8 cellular contexts compared by ENCODE assay signal in genomic region chr5:142770650-142771609, GRCh38. TPM values are rescaled to one million over a fixed set of nuclear protein-coding genes. Genes with fewer than 3 reads are reported as not detected.
DNase-seq lines count a peak whose midpoint lies in the region; ATAC-seq and TF ChIP-seq lines count a peak whose summit lies in the region.

No MANE protein-coding gene starts in this region.

- no peaks in the 10 kb centered on the region for H3K36me3 Mint-ChIP-seq in endodermal cell (ENCODE audit: low read depth)
- H3K36me3 Mint-ChIP-seq in mesothelial cell of epicardium, result no peaks in the 10 kb centered on the region

- peak overlapping the region; percentile 97 for H3K4me3 ChIP-seq in endodermal cell (ENCODE audit: low read length)

- peaks cover 16% of the 10 kb centered on the region for H3K27me3 Mint-ChIP-seq in endodermal cell (ENCODE audit: insufficient read depth)
- H3K27me3 Mint-ChIP-seq in mesothelial cell of epicardium (ENCODE audit: low read depth), result peaks cover 31% of the 10 kb centered on the region

- peaks cover 20% of the 10 kb centered on the region for H3K4me1 Mint-ChIP-seq in endodermal cell
- peaks cover 14% of the 10 kb centered on the region for H3K4me1 Mint-ChIP-seq in mesothelial cell of epicardium

- TF ChIP-seq CTCF in endodermal cell (conservative IDR thresholded peaks at IDR 0.05), result peak; percentile 61
- no peak for TF ChIP-seq CTCF in mesothelial cell of epicardium (IDR thresholded peaks at IDR 0.05; ENCODE audit: unreplicated experiment)

- no peaks in the 10 kb centered on the region for H3K9me3 Mint-ChIP-seq in endodermal cell
- no peaks in the 10 kb centered on the region for H3K9me3 Mint-ChIP-seq in mesothelial cell of epicardium

- peak overlapping the region; percentile 51 for H3K9ac ChIP-seq in endodermal cell (ENCODE audit: extremely low read depth, low read length, poor library complexity, severe bottlenecking)

- H3K27me3 ChIP-seq in endodermal cell (ENCODE audit: control insufficient read depth, insufficient read depth, low read length, poor library complexity, severe bottlenecking), result peaks cover 14% of the 10 kb centered on the region

- 0 to 1% methylated on average over 23 to 86 of the region's 86 CpGs for WGBS in endodermal cell (ENCODE audit: insufficient coverage in 1 of 2, insufficient read length in 1 of 2), 2 experiments

- peak; percentile 8 for ATAC-seq in HG02973 (IDR thresholded peaks at IDR 0.05; ENCODE audit: unreplicated experiment)

- H3K27ac ChIP-seq in endodermal cell (ENCODE audit: low read depth, low read length), result no peak overlapping the region

- DNase-seq in NCI-H146 (lab: John Stamatoyannopoulos, UW), result peak; percentile 20
- DNase-seq in NCI-H146 treated with DMSO at 0.1 percent for 48 hours (lab: John Stamatoyannopoulos, UW; ENCODE audit: unreplicated experiment), result no peak
- DNase-seq in NCI-H510A (lab: John Stamatoyannopoulos, UW), result peak; percentile 19
- DNase-seq in activated CD8-positive, alpha-beta memory T cell treated with anti-CD3 and anti-CD28 coated beads for 4 hours (ENCODE audit: low read depth in 2 of 2), result peak; percentile 20 to 30
- peak; percentile 89 for DNase-seq in endodermal cell
- peak; percentile 24 to 64 for DNase-seq in mesothelial cell of epicardium (ENCODE audit: low spot score in 2 of 2, unreplicated experiment in 2 of 2)
- peak; percentile 19 to 37 for DNase-seq in stimulated activated CD8-positive, alpha-beta memory T cell treated with anti-CD3 and anti-CD28 coated beads, Interleukin-4, amount 100 ng/mL, for 4 hours (ENCODE audit: low read depth in 2 of 2, low spot score in 1 of 2)

- H3K27ac Mint-ChIP-seq in endodermal cell, result peak overlapping the region; percentile 93
- peak overlapping the region; percentile 92 for H3K27ac Mint-ChIP-seq in mesothelial cell of epicardium

- H3K36me3 ChIP-seq in endodermal cell (ENCODE audit: control insufficient read depth, insufficient read depth, low read length), result no peaks in the 10 kb centered on the region

- peak overlapping the region; percentile 92 for H3K4me3 Mint-ChIP-seq in endodermal cell
- H3K4me3 Mint-ChIP-seq in mesothelial cell of epicardium, result peak overlapping the region; percentile 88

- no peaks in the 10 kb centered on the region for H3K9me3 ChIP-seq in endodermal cell (ENCODE audit: control insufficient read depth, low read length)

- peaks cover 6% of the 10 kb centered on the region for H3K4me1 ChIP-seq in endodermal cell (ENCODE audit: control insufficient read depth, insufficient read depth, low read length)

RNA-seq across cellular contexts. Expression of gene ARHGAP26, which starts 0.8 kb away (rescaled TPM):
- total RNA-seq in endodermal cell (10 to 100 TPM; 49.2 to 60.5 TPM), mesothelial cell of epicardium (8.9 to 9.6 TPM (median 9.4 TPM) in 3 replicates)
- 8.2 TPM for polyA plus RNA-seq in endodermal cell (2013, experiment 1 of 2)
- polyA plus RNA-seq in endodermal cell (2013, experiment 2 of 2), result 7.3 TPM
